In the genomic region with DNA sequence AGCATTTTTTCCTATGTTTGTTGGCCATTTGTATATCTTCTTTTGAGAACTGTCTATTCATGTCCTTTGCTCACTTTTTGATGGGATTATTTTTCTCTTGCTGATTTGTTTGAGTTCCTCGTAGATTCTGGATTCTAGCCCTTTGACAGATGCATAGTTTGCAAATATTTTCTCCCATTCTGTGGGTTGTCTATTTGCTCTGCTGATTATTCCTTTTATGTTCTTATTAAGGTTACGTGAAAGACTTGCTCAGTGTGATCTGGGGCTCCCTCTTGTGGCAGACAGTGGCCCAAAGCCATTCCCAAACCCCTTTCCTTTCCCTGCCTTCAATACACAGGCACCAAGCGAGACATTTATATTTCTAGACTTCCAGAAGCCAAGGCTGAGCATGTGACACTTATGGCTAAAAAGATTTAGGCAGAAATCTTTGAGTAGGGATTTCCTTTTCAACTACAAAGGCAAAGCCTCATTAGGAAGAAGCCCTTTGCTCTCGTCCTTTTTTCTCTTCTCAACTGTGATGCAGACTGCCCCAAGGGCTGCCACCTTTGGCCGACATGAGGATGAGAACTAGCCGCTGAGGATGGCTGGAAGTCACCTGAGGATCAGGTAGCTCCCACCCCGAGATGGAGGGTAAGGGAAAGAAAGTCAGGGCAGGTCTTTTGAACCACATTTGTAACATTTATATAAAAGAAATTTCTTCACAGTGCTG, we compare ENCODE assay signal across 8 cellular contexts. TPM values are rescaled to one million over a fixed set of nuclear protein-coding genes. Genes with fewer than 3 reads are reported as not detected.
DNase-seq lines count a peak whose midpoint lies in the region; ATAC-seq and TF ChIP-seq lines count a peak whose summit lies in the region.

No MANE protein-coding gene starts in this region.

- H3K4me1 ChIP-seq in heart right ventricle: peaks cover 0 to 65% (median 22%) of the 10 kb centered on the region in 9 donors

- DNase-seq in D341Med (ENCODE audit: low spot score) (peak; percentile 73), amniotic epithelial cell (ENCODE audit: low read depth) (peak; percentile 59), heart right ventricle (peak; percentile 67 to 82), putamen (ENCODE audit: low spot score) (peak; percentile 57)

- H3K9me3 ChIP-seq in heart right ventricle: no peaks in the 10 kb centered on the region

- peak; percentile 74 to 95 (median 91) for TF ChIP-seq CTCF in heart right ventricle (IDR thresholded peaks at IDR 0.05)

- peaks cover 0 to 14% (median 8%) of the 10 kb centered on the region in 7 donors for H3K27me3 ChIP-seq in heart right ventricle

- peak overlapping the region in 1 of 10 donors; percentile 19 for H3K27ac ChIP-seq in heart right ventricle

- 22% methylated on average over 7 of the region's 7 CpGs for WGBS in heart right ventricle, 2 donors

- intact Hi-C loops in heart right ventricle (cut with DNase I): loop anchor here in 8 of 10 donors (2.0 to 10.0 kb wide), 6 partner anchors 136 to 604 kb away; no protein-coding TSS in a partner anchor

- peak; percentile 51 for ATAC-seq in HG02798 (IDR thresholded peaks at IDR 0.05; ENCODE audit: poor library complexity, unreplicated experiment)
- peak; percentile 98 for ATAC-seq in SK-N-SH treated with all-trans-retinoic acid at 6 μM for 48 hours
- ATAC-seq in heart right ventricle: peak; percentile 64 to 83 (median 70)
- ATAC-seq in HG02571 (IDR thresholded peaks at IDR 0.05; ENCODE audit: unreplicated experiment): no peak
- no peak for ATAC-seq in GM21515 (IDR thresholded peaks at IDR 0.05; ENCODE audit: unreplicated experiment)

- no peaks in the 10 kb centered on the region for H3K36me3 ChIP-seq in heart right ventricle

- no peak overlapping the region for H3K4me3 ChIP-seq in heart right ventricle

TF ChIP-seq in SK-N-SH treated with all-trans-retinoic acid at 6 μM for 48 hours, 23 proteins besides CTCF, POLR2A, EP300 and RAD21:
- TF ChIP-seq ZFP3 (CRISPR knock-in tag; IDR thresholded peaks at IDR 0.05) (no peak), ESRRG (CRISPR knock-in tag; IDR thresholded peaks at IDR 0.05) (no peak), GLIS3 (CRISPR knock-in tag; IDR thresholded peaks at IDR 0.05) (no peak), ZNF8 (CRISPR knock-in tag; IDR thresholded peaks at IDR 0.05) (no peak), ARNTL (CRISPR knock-in tag; IDR thresholded peaks at IDR 0.05; ENCODE audit: borderline replicate concordance, low read depth) (no peak), TOX (CRISPR knock-in tag; IDR thresholded peaks at IDR 0.05; ENCODE audit: borderline replicate concordance) (no peak)
TF ChIP-seq in SK-N-SH treated with all-trans-retinoic acid at 6 μM for 48 hours: peak in this region for 0.

RNA-seq across cellular contexts. Expression of gene ST8SIA6, which starts 23.6 kb away (rescaled TPM):
- 10 to 100 TPM in 4 of 10 donors, 1 to 10 TPM in 6; 3.3 to 12.8 (median 8.9) TPM for total RNA-seq in heart right ventricle
- 1 to 10 TPM; 1.8 TPM for polyA plus RNA-seq in heart right ventricle

Comparison
In these comparisons a context has a peak if more than half of its experiments do, and no peak if none do; other contexts are left out.
1. ATAC-seq: peak in HG02798 (single experiment), SK-N-SH treated with all-trans-retinoic acid at 6 μM for 48 hours (single experiment) and heart right ventricle (8 of 8); none in HG02571 (single experiment) and GM21515 (single experiment).
2. Peak in every context shown above with its lines, with median percentiles within 50 percentile points of each other: DNase-seq.